Comparison of ENCODE assay signal across 13 cellular contexts in genomic region chr15:63595066-63595465, GRCh38. TPM values are rescaled to one million over a fixed set of nuclear protein-coding genes. Genes with fewer than 3 reads are reported as not detected.
DNase-seq lines count a peak whose midpoint lies in the region; ATAC-seq and TF ChIP-seq lines count a peak whose summit lies in the region.
"Had no signal": no experiment of that assay in that cellular context is flagged by ENCODE, and none has a peak within 500 bp of the region (broad histone marks: within the 10 kb centered on the region; RNA-seq: fewer than 3 reads in every experiment).

No MANE protein-coding gene starts in this region.

- peaks cover 36 to 41% of the 10 kb centered on the region in 2 donors for H3K36me3 Mint-ChIP-seq in CD4-positive, alpha-beta memory T cell

- no peak overlapping the region for H2AFZ ChIP-seq in OCI-LY1 (ENCODE audit: low read length)

- no peaks in the 10 kb centered on the region for H4K20me1 ChIP-seq in OCI-LY1 (ENCODE audit: insufficient read depth, low read length)

- peak overlapping the region in 1 of 8 donors; percentile 10 for H3K4me3 Mint-ChIP-seq in CD4-positive, alpha-beta memory T cell

- H3K9ac ChIP-seq in OCI-LY1 (ENCODE audit: low read length) = no peak overlapping the region

- DNase-seq in CD4-positive, alpha-beta memory T cell = no peak
- peak in 4 of 5 donors; percentile 52 to 75 (median 63) for DNase-seq in heart left ventricle
- peak; percentile 70 for DNase-seq in sigmoid colon
- DNase-seq in NCI-H146 treated with DMSO at 0.1 percent for 48 hours (lab: John Stamatoyannopoulos, UW; ENCODE audit: unreplicated experiment) = no peak
- no peak for DNase-seq in HK-2 (ENCODE audit: unreplicated experiment)
- DNase-seq in NCI-H2029 treated with DMSO at 0.1 percent for 48 hours (lab: John Stamatoyannopoulos, UW) = no peak
- DNase-seq: Caco-2; NCI-H1417; NCI-H510A treated with DMSO at 0.1 percent for 48 hours; RPMI8226; stimulated activated CD4-positive, alpha-beta T cell treated with anti-CD3 and anti-CD28 coated beads, Interleukin-4, amount 100 ng/mL, for 24 hours had no signal

- no peak overlapping the region for H3K4me3 ChIP-seq in CD4-positive, alpha-beta memory T cell (ENCODE audit: low read length in 2 of 2)
- H3K4me3 ChIP-seq in OCI-LY1 (ENCODE audit: low read depth, low read length, poor library complexity, severe bottlenecking) = no peak overlapping the region
- no peak overlapping the region for H3K4me3 ChIP-seq in heart left ventricle
- H3K4me3 ChIP-seq in sigmoid colon = no peak overlapping the region
- H3K4me3 ChIP-seq: prostate gland had no signal

- ATAC-seq in heart left ventricle = peak; percentile 31 to 38 (median 34)

- H3K27ac ChIP-seq in CD4-positive, alpha-beta memory T cell (ENCODE audit: low read depth, low read length) = no peak overlapping the region
- H3K27ac ChIP-seq in OCI-LY1 (ENCODE audit: low read depth, low read length, poor library complexity, severe bottlenecking) = peak overlapping the region; percentile 89
- peak overlapping the region in 9 of 12 donors; percentile 30 to 95 (median 88) for H3K27ac ChIP-seq in heart left ventricle
- peak overlapping the region; percentile 87 to 95 (median 92) for H3K27ac ChIP-seq in sigmoid colon

- H3K9me3 Mint-ChIP-seq in CD4-positive, alpha-beta memory T cell = peaks cover 0 to 7% (median 0%) of the 10 kb centered on the region in 8 donors

- TF ChIP-seq POLR2A in heart left ventricle (IDR thresholded peaks at IDR 0.05) = no peak
- TF ChIP-seq POLR2A in sigmoid colon (IDR thresholded peaks at IDR 0.05) = no peak

- 50 to 77% (median 57%) methylated on average over 3 of the region's 3 CpGs for WGBS in heart left ventricle, 4 donors
- 82 to 92% methylated on average over 3 of the region's 3 CpGs for WGBS in sigmoid colon, 2 donors

- peaks cover 10% of the 10 kb centered on the region for H3K36me3 ChIP-seq in CD4-positive, alpha-beta memory T cell (ENCODE audit: insufficient read depth, low read length)
- H3K36me3 ChIP-seq in OCI-LY1 (ENCODE audit: insufficient read depth, low read length) = peaks cover 43% of the 10 kb centered on the region
- peaks cover 0 to 51% (median 38%) of the 10 kb centered on the region in 9 donors for H3K36me3 ChIP-seq in heart left ventricle
- peaks cover 0 to 39% (median 8%) of the 10 kb centered on the region in 4 donors for H3K36me3 ChIP-seq in sigmoid colon

- no peak for TF ChIP-seq CTCF in OCI-LY1 (IDR thresholded peaks at IDR 0.05; ENCODE audit: low read length)
- no peak for TF ChIP-seq CTCF in heart left ventricle (IDR thresholded peaks at IDR 0.05)
- no peak for TF ChIP-seq CTCF in sigmoid colon (IDR thresholded peaks at IDR 0.05)

- no peaks in the 10 kb centered on the region for H3K27me3 Mint-ChIP-seq in CD4-positive, alpha-beta memory T cell

- TF ChIP-seq EP300 in sigmoid colon (IDR thresholded peaks at IDR 0.05) = no peak

- 0 out of 2 replicates have a peak, but pooled peaks cover 2% of the 10 kb centered on the region for H3F3A ChIP-seq in OCI-LY1 (ENCODE audit: insufficient read depth, low read length)

- H3K4me1 ChIP-seq in CD4-positive, alpha-beta memory T cell (ENCODE audit: insufficient read depth, low read length) = peaks cover 25% of the 10 kb centered on the region
- peaks cover 61% of the 10 kb centered on the region for H3K4me1 ChIP-seq in OCI-LY1 (ENCODE audit: insufficient read depth, low read length, severe bottlenecking)
- H3K4me1 ChIP-seq in heart left ventricle = peaks cover 0 to 57% (median 34%) of the 10 kb centered on the region in 12 donors
- H3K4me1 ChIP-seq in sigmoid colon = peaks cover 0 to 57% (median 31%) of the 10 kb centered on the region in 4 donors
- H3K4me1 ChIP-seq: Caco-2 had no signal

- no peaks in the 10 kb centered on the region for H3K27me3 ChIP-seq in CD4-positive, alpha-beta memory T cell (ENCODE audit: insufficient read depth, low read length)
- no peaks in the 10 kb centered on the region for H3K27me3 ChIP-seq in OCI-LY1 (ENCODE audit: insufficient read depth, low read length)
- no peaks in the 10 kb centered on the region for H3K27me3 ChIP-seq in heart left ventricle
- no peaks in the 10 kb centered on the region for H3K27me3 ChIP-seq in sigmoid colon

- POLR2A ChIA-PET in CD4-positive, alpha-beta memory T cell (lab: Charles Lee; ENCODE audit: partially characterized antibody) = interaction anchor here (1.0 to 9.9 kb wide), 3 partner anchors 15 to 89 kb away, joined by 4 to 135 read pairs (median 5); partner anchors contain the start of gene USP3

- H3K79me2 ChIP-seq in OCI-LY1 (ENCODE audit: insufficient read depth, low read length) = no peaks in the 10 kb centered on the region

- H3K4me2 ChIP-seq in OCI-LY1 (ENCODE audit: low read length) = peak overlapping the region; percentile 4; the same call in 1 of the 2 replicates

- peaks cover 29 to 77% (median 48%) of the 10 kb centered on the region in 4 donors for H3K4me1 Mint-ChIP-seq in CD4-positive, alpha-beta memory T cell

- H3K9me3 ChIP-seq in CD4-positive, alpha-beta memory T cell (ENCODE audit: control insufficient read depth in 1 of 2, low read length in 2 of 2) = no peaks in the 10 kb centered on the region
- H3K9me3 ChIP-seq in OCI-LY1 (ENCODE audit: low read length) = no peaks in the 10 kb centered on the region
- no peaks in the 10 kb centered on the region for H3K9me3 ChIP-seq in heart left ventricle
- no peaks in the 10 kb centered on the region for H3K9me3 ChIP-seq in sigmoid colon
- H3K9me3 ChIP-seq: Caco-2, prostate gland had no signal

- CTCF ChIA-PET in CD4-positive, alpha-beta memory T cell (lab: Charles Lee; ENCODE audit: partially characterized antibody) = interaction anchor here (1.2 to 2.4 kb wide), 3 partner anchors 108 to 129 kb away, joined by 3 to 7 read pairs (median 4); no protein-coding TSS in a partner anchor

- no peaks in the 10 kb centered on the region for H3K9me2 ChIP-seq in OCI-LY1 (ENCODE audit: low read depth, low read length)

- H3K27ac Mint-ChIP-seq in CD4-positive, alpha-beta memory T cell = peak overlapping the region in 6 of 7 donors; percentile 3 to 90 (median 73)

- intact Hi-C loops in CD4-positive, alpha-beta memory T cell (cut with micrococcal nuclease) = loop anchor here (10.0 kb wide), 1 partner anchor 50 kb away; no protein-coding TSS in a partner anchor
- intact Hi-C loops in heart left ventricle (cut with DNase I) = loop anchor here in 9 of 10 donors (5.0 to 10.0 kb wide), 5 partner anchors 93 to 310 kb away; partner anchors contain the start of gene USP3 (in 8 of the 9)
- intact Hi-C loops in sigmoid colon (cut with DNase I) = loop anchor here (5.0 kb wide), 2 partner anchors 128 to 318 kb away; partner anchors contain the start of gene APH1B

RNA-seq across cellular contexts. Expression of gene FBXL22, which starts 2.1 kb away (rescaled TPM):
- total RNA-seq in CD4-positive, alpha-beta memory T cell = 1 to 10 TPM; 1.9 to 2.2 TPM
- polyA plus RNA-seq in CD4-positive, alpha-beta memory T cell = 1 to 10 TPM in 1 of 2 donors, under 1 TPM in 1; 0.50 to 2.0 TPM
- 10 to 100 TPM in 8 of 9 donors, 1 to 10 TPM in 1; 9.9 to 41.5 (median 23.4) TPM for total RNA-seq in heart left ventricle
- polyA plus RNA-seq in heart left ventricle = 10 to 100 TPM in 1 of 2 donors, 1 to 10 TPM in 1; 2.4 to 20.1 TPM
- total RNA-seq in sigmoid colon = 100 to 1,000 TPM in 2 of 4 donors, 10 to 100 TPM in 2; 46.7 to 150 (median 99.3) TPM
- 1 to 10 TPM in 2 of 3 donors, under 1 TPM in 1; 0.69 to 2.6 (median 1.2) TPM for polyA plus RNA-seq in sigmoid colon
- total RNA-seq: Caco-2 had no signal

Comparison
In these comparisons a context has a peak if more than half of its experiments do, and no peak if none do; other contexts are left out.
1. DNase-seq: peak in heart left ventricle (4 of 5) and sigmoid colon (single experiment); none in CD4-positive, alpha-beta memory T cell (0 of 5), NCI-H146 treated with DMSO at 0.1 percent for 48 hours (single experiment), HK-2 (single experiment) and NCI-H2029 treated with DMSO at 0.1 percent for 48 hours (single experiment).